24 cellular contexts compared by ENCODE assay signal in the genomic region with DNA sequence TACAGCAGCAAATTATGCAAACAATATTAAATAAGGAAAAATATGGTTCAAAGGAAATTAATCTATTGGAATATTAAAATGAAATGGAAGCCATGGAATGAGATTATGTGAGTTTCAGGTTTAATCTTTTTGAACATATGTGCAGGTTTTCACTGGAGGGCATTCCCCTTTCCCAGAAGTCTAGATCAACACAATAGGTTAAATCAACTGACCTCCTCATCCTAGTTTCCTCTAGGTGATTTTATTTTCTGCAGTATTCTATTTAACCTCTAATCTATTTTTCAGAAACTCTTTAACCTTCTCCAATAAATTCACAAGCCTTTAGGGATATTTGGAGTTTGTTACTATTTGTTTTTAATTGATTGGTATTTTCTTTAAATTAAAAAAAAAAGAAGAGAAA.
"Had no signal": no experiment of that assay in that cellular context is flagged by ENCODE, and none has a peak within 500 bp of the region (broad histone marks: within the 10 kb centered on the region; RNA-seq: fewer than 3 reads in every experiment).

No MANE protein-coding gene starts in this region.

- H2AFZ ChIP-seq: parathyroid adenoma had no signal

- FAIRE-seq: islet of Langerhans had no signal

- H3K27ac ChIP-seq: left lung, lower lobe of right lung, parathyroid adenoma, right atrium auricular region, skin epidermis, stomach, tibial nerve, uterus had no signal

- H3K4me3 ChIP-seq: left lung, lower lobe of right lung, right atrium auricular region, skin epidermis, stomach, tibial nerve, uterus had no signal

- H3K9me3 ChIP-seq: lower lobe of right lung, right atrium auricular region, uterus had no signal

- H3K27me3 ChIP-seq: left lung, right atrium auricular region, stomach, tibial nerve, uterus had no signal

- H3K4me1 ChIP-seq: left lung, lower lobe of right lung, parathyroid adenoma, right atrium auricular region, stomach, tibial nerve, uterus had no signal

- H3K36me3 ChIP-seq: left lung, lower lobe of right lung, right atrium auricular region, stomach, tibial nerve, uterus had no signal

- DNase-seq: hypothalamus; immature natural killer cell; kidney; left colon; left lung; lower lobe of right lung; mammary epithelial cell; mesenchymal stem cell; naive thymus-derived CD8-positive, alpha-beta T cell; nucleus accumbens; stimulated activated CD4-positive, alpha-beta T cell treated with anti-CD3 and anti-CD28 coated beads, Interleukin-12 subunit alpha, Interleukin-12 subunit beta, amount 100 ng/mL, for 4 hours; stimulated activated CD4-positive, alpha-beta T cell treated with anti-CD3 and anti-CD28 coated beads, Interleukin-15, amount 100 ng/mL, for 24 hours; stimulated activated CD4-positive, alpha-beta T cell treated with anti-CD3 and anti-CD28 coated beads, Interleukin-2, amount 100 ng/mL, for 24 hours; stimulated activated CD4-positive, alpha-beta T cell treated with anti-CD3 and anti-CD28 coated beads, Interleukin-4, amount 100 ng/mL, for 1 hour; stimulated activated naive B cell treated with anti-CD40 and anti-IgM and Interleukin-4, amounts not matched to agents 10 μg/mL and 1 μg/mL and 100 μg/mL, for 72 hours; stimulated activated naive CD8-positive, alpha-beta T cell treated with anti-CD3 and anti-CD28 coated beads, Interleukin-15, Interleukin-2, amounts not matched to agents 100 U/mL and 50 U/mL, for 24 hours; stomach; uterus had no signal

- H3K79me2 ChIP-seq: parathyroid adenoma had no signal

- H3K9ac ChIP-seq: parathyroid adenoma had no signal

- ATAC-seq: left colon; left lung; lower lobe of right lung; naive thymus-derived CD8-positive, alpha-beta T cell; sciatic nerve; stimulated activated naive B cell treated with anti-CD40 and anti-IgM and Interleukin-4, amounts not matched to agents 10 μg/mL and 1 μg/mL and 100 μg/mL, for 72 hours; stimulated activated naive CD8-positive, alpha-beta T cell treated with anti-CD3 and anti-CD28 coated beads, Interleukin-15, Interleukin-2, amounts not matched to agents 100 U/mL and 50 U/mL, for 24 hours had no signal
